ENCODE assay signal across 14 cellular contexts in genomic region chr7:99035723-99036530, GRCh38.
"Had no signal": no experiment of that assay in that cellular context is flagged by ENCODE, and none has a peak within 500 bp of the region (broad histone marks: within the 10 kb centered on the region; RNA-seq: fewer than 3 reads in every experiment).

No MANE protein-coding gene starts in this region.

- H3K9me3 Mint-ChIP-seq: activated naive CD4-positive, alpha-beta T cell treated with anti-CD3 and anti-CD28 coated beads, Interleukin-2, amount 10 ng/mL, durations not matched to agents 7 days and 5 days; activated T-helper 2 cell treated with anti-CD3 and anti-CD28 coated beads, Interferon-gamma antibody, Interleukin-2, Interleukin-4, amounts not matched to agents 10 μg/mL and 5 μg/mL and 100 μg/mL, durations not matched to agents 14 hours and 24 hours and 36 hours; immature natural killer cell; naive thymus-derived CD4-positive, alpha-beta T cell had no signal

- H3K27me3 ChIP-seq: adrenal gland, body of pancreas, neutrophil had no signal

- H3K9me3 ChIP-seq: adrenal gland, body of pancreas, lower lobe of right lung, neutrophil had no signal

- H3K27ac ChIP-seq: body of pancreas, lower lobe of right lung, neutrophil had no signal

- H3K4me3 ChIP-seq: adrenal gland, body of pancreas, lower lobe of right lung, smooth muscle cell had no signal

- H3K4me1 Mint-ChIP-seq: activated naive CD4-positive, alpha-beta T cell treated with anti-CD3 and anti-CD28 coated beads, Interleukin-2, amount 10 ng/mL, durations not matched to agents 7 days and 5 days; immature natural killer cell had no signal

- H3K4me3 Mint-ChIP-seq: activated naive CD4-positive, alpha-beta T cell treated with anti-CD3 and anti-CD28 coated beads, Interleukin-2, amount 10 ng/mL, durations not matched to agents 7 days and 5 days; immature natural killer cell had no signal

- H3K4me2 ChIP-seq: smooth muscle cell had no signal

- ATAC-seq: body of pancreas; esophagus mucosa; lower lobe of right lung; naive thymus-derived CD4-positive, alpha-beta T cell had no signal

- FAIRE-seq: urothelium cell line had no signal

- H3K27ac Mint-ChIP-seq: activated naive CD4-positive, alpha-beta T cell treated with anti-CD3 and anti-CD28 coated beads, Interleukin-2, amount 10 ng/mL, durations not matched to agents 7 days and 5 days; activated T-helper 2 cell treated with anti-CD3 and anti-CD28 coated beads, Interferon-gamma antibody, Interleukin-2, Interleukin-4, amounts not matched to agents 10 μg/mL and 5 μg/mL and 100 μg/mL, durations not matched to agents 14 hours and 24 hours and 36 hours had no signal

- DNase-seq: activated CD4-positive, alpha-beta T cell treated with anti-CD3 and anti-CD28 coated beads for 1 hour; activated naive CD4-positive, alpha-beta T cell treated with anti-CD3 and anti-CD28 coated beads, Interleukin-2, amount 10 ng/mL, durations not matched to agents 7 days and 5 days; immature natural killer cell; lower lobe of right lung; naive thymus-derived CD4-positive, alpha-beta T cell; stimulated activated naive CD4-positive, alpha-beta T cell; T-helper 9 cell had no signal

- H3K27me3 Mint-ChIP-seq: activated naive CD4-positive, alpha-beta T cell treated with anti-CD3 and anti-CD28 coated beads, Interleukin-2, amount 10 ng/mL, durations not matched to agents 7 days and 5 days; naive thymus-derived CD4-positive, alpha-beta T cell had no signal
